Comparison of ENCODE assay signal across 8 cellular contexts in the genomic region with DNA sequence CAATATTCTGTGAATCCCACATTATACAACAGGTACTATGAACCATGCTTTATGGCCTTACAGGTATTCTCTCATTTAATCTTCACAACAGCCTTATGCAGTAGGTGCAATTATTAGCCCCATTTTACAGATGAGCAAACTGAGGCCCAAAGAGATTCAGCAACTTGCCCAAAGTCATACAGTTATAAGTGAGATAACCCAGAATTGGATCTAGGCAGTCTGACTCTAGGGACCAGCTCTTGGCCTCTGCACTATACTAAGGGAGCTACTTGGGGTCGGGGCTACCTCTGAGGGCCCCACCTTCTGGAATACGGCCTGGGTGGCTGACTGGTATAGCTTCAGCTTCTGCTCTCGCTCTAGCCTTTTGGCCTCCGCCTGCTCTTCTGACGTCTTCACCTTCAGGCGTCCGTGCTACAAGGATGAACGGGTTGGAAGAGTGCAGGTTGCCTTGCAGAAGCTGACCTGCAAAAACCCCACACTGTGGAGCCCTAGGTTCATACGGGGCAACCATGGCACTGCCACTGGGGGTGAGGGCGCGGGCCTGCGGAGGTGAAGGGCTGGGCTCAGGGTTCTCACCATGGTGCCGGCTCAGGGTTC. TPM values are rescaled to one million over a fixed set of nuclear protein-coding genes. Genes with fewer than 3 reads are reported as not detected.
A peak's percentile ranks its signal among the peaks of the same experiment; 100 is the strongest.
DNase-seq lines count a peak whose midpoint lies in the region; ATAC-seq and TF ChIP-seq lines count a peak whose summit lies in the region.

No MANE protein-coding gene starts in this region.

- DNase-seq in heart right ventricle (no peak), Right ventricle myocardium inferior (ENCODE audit: missing footprints) (no peak), NCI-H1930 (lab: John Stamatoyannopoulos, UW) (no peak)
- DNase-seq in activated naive CD8-positive, alpha-beta T cell treated with anti-CD3 and anti-CD28 coated beads for 36 hours, result no peak
- no peak for DNase-seq in effector CD8-positive, alpha-beta T cell (lab: John Stamatoyannopoulos, UW)

- peak in 4 of 8 donors; percentile 0 to 18 (median 10) for ATAC-seq in heart right ventricle
- no peak for ATAC-seq in Right ventricle myocardium inferior
- ATAC-seq in GM21367 (IDR thresholded peaks at IDR 0.05; ENCODE audit: unreplicated experiment), result no peak

- peak overlapping the region; percentile 82 to 100 (median 94) for H3K4me3 ChIP-seq in heart right ventricle
- H3K4me3 ChIP-seq in thymus (ENCODE audit: low read length), result peak overlapping the region; percentile 83

- H3K4me1 Mint-ChIP-seq in activated naive CD8-positive, alpha-beta T cell treated with anti-CD3 and anti-CD28 coated beads for 36 hours, result peaks cover 40% of the 10 kb centered on the region

- peak overlapping the region; percentile 87 for H3K4me3 Mint-ChIP-seq in activated naive CD8-positive, alpha-beta T cell treated with anti-CD3 and anti-CD28 coated beads for 36 hours

- H3K36me3 ChIP-seq in heart right ventricle (peaks cover 0 to 42% (median 0%) of the 10 kb centered on the region in 9 donors), thymus (ENCODE audit: control insufficient read depth, insufficient read depth) (peaks cover 19% of the 10 kb centered on the region)

- H3K27me3 ChIP-seq in heart right ventricle (no peaks in the 10 kb centered on the region), layer of hippocampus (ENCODE audit: control insufficient read depth, insufficient read depth, low read length) (no peaks in the 10 kb centered on the region), thymus (ENCODE audit: control insufficient read depth, insufficient read depth) (no peaks in the 10 kb centered on the region)

- intact Hi-C loops in heart right ventricle (cut with DNase I), result loop anchor here in 1 of 10 donors (2.0 kb wide), 1 partner anchor 28 kb away; a partner anchor contains a TSS
- intact Hi-C loops in Right ventricle myocardium inferior (cut with DNase I), result loop anchor here (1.0 kb wide), 1 partner anchor 28 kb away; a partner anchor contains a TSS

- peaks cover 8% of the 10 kb centered on the region for H3K36me3 Mint-ChIP-seq in activated naive CD8-positive, alpha-beta T cell treated with anti-CD3 and anti-CD28 coated beads for 36 hours

- H3K9me3 ChIP-seq in heart right ventricle, result no peaks in the 10 kb centered on the region
- H3K9me3 ChIP-seq in thymus (ENCODE audit: control insufficient read depth), result no peaks in the 10 kb centered on the region

- TF ChIP-seq CTCF in heart right ventricle (IDR thresholded peaks at IDR 0.05), result no peak

- H3K27ac ChIP-seq in heart right ventricle, result peak overlapping the region; percentile 95 to 100 (median 98)
- peak overlapping the region; percentile 98 for H3K27ac ChIP-seq in layer of hippocampus (ENCODE audit: low read depth, low read length)
- H3K27ac ChIP-seq in thymus (ENCODE audit: low read depth), result peak overlapping the region; percentile 99

- H3K4me1 ChIP-seq in heart right ventricle, result peaks cover 0 to 49% (median 13%) of the 10 kb centered on the region in 9 donors
- H3K4me1 ChIP-seq in thymus (ENCODE audit: control insufficient read depth, insufficient read depth, low read length), result peaks cover 11% of the 10 kb centered on the region

- peak overlapping the region; percentile 97 for H3K27ac Mint-ChIP-seq in activated naive CD8-positive, alpha-beta T cell treated with anti-CD3 and anti-CD28 coated beads for 36 hours

- no peaks in the 10 kb centered on the region for H3K27me3 Mint-ChIP-seq in activated naive CD8-positive, alpha-beta T cell treated with anti-CD3 and anti-CD28 coated beads for 36 hours

- WGBS in heart right ventricle, 2 donors, result 12 to 18% methylated on average over 13 of the region's 13 CpGs
- 17% methylated on average over 13 of the region's 13 CpGs for WGBS in thymus

- no peaks in the 10 kb centered on the region for H3K9me3 Mint-ChIP-seq in activated naive CD8-positive, alpha-beta T cell treated with anti-CD3 and anti-CD28 coated beads for 36 hours

RNA-seq across cellular contexts. Expression of a gene that starts 0.8 kb away (rescaled TPM):
- total RNA-seq in heart right ventricle (10 to 100 TPM; 17.4 to 30.0 (median 19.6) TPM), Right ventricle myocardium inferior (21.5 TPM)
- polyA plus RNA-seq in heart right ventricle (10 to 100 TPM; 30.6 to 37.9 TPM), thymus (40.4 TPM)
- 10 to 100 TPM; 34.5 to 36.1 TPM for total RNA-seq in activated naive CD8-positive, alpha-beta T cell treated with anti-CD3 and anti-CD28 coated beads for 36 hours

RNA-seq across cellular contexts. Expression of a gene that starts 7.7 kb away (rescaled TPM):
- 1 to 10 TPM in 1 of 10 donors, under 1 TPM in 9; 0.17 to 2.2 (median 0.65) TPM for total RNA-seq in heart right ventricle
- under 1 TPM; 0.51 to 0.87 TPM for polyA plus RNA-seq in heart right ventricle
- total RNA-seq in Right ventricle myocardium inferior, result 1.1 TPM
- 1 to 10 TPM; 2.6 to 3.3 TPM for total RNA-seq in activated naive CD8-positive, alpha-beta T cell treated with anti-CD3 and anti-CD28 coated beads for 36 hours
- 41.0 TPM for polyA plus RNA-seq in thymus

RNA-seq across cellular contexts. Expression of a gene that starts 28.2 kb away (rescaled TPM):
- 10 to 100 TPM; 36.8 to 56.4 (median 40.5) TPM for total RNA-seq in heart right ventricle
- 10 to 100 TPM; 19.3 to 44.0 TPM for polyA plus RNA-seq in heart right ventricle
- total RNA-seq in Right ventricle myocardium inferior, result 33.0 TPM
- 10 to 100 TPM; 68.2 to 71.1 TPM for total RNA-seq in activated naive CD8-positive, alpha-beta T cell treated with anti-CD3 and anti-CD28 coated beads for 36 hours
- polyA plus RNA-seq in thymus, result 81.6 TPM

RNA-seq across cellular contexts. Expression of a gene that starts 28.9 kb away (rescaled TPM):
- 10 to 100 TPM in 4 of 10 donors, 1 to 10 TPM in 6; 6.9 to 11.1 (median 9.0) TPM for total RNA-seq in heart right ventricle
- polyA plus RNA-seq in heart right ventricle, result 10 to 100 TPM in 1 of 2 donors, 1 to 10 TPM in 1; 8.5 to 11.6 TPM
- total RNA-seq in Right ventricle myocardium inferior, result 8.3 TPM
- total RNA-seq in activated naive CD8-positive, alpha-beta T cell treated with anti-CD3 and anti-CD28 coated beads for 36 hours, result 1 to 10 TPM; 7.4 to 8.6 TPM
- 59.6 TPM for polyA plus RNA-seq in thymus

RNA-seq across cellular contexts. Expression of a gene that starts 29.0 kb away (rescaled TPM):
- total RNA-seq in heart right ventricle, result 10 to 100 TPM; 22.0 to 31.9 (median 27.3) TPM
- polyA plus RNA-seq in heart right ventricle, result 10 to 100 TPM; 10.7 to 10.8 TPM
- 23.0 TPM for total RNA-seq in Right ventricle myocardium inferior
- total RNA-seq in activated naive CD8-positive, alpha-beta T cell treated with anti-CD3 and anti-CD28 coated beads for 36 hours, result 10 to 100 TPM; 40.9 to 45.0 TPM
- polyA plus RNA-seq in thymus, result 7.9 TPM
